Comparison of ENCODE assay signal across 25 cellular contexts in the genomic region with DNA sequence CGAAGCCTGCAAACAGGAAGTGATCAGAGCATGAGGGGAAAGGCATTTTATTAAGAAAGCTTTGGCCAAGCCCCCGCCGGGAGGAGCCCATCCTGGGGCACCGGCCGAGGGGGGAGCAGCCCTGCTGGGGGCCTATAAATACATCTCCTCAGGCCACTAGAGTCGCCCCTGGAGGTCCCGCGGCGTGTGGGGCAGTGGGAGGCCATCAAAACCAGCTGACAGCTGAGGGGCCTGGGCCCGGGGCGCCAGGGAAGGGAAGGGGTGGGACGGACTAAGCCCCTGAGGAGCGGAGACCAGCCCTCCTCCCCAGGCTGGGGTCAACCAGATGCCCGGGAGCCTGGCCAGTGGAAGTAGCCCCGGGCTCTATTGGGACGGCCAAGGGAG. TPM values are rescaled to one million over a fixed set of nuclear protein-coding genes. Genes with fewer than 3 reads are reported as not detected.
A peak's percentile ranks its signal among the peaks of the same experiment; 100 is the strongest.
DNase-seq lines count a peak whose midpoint lies in the region; ATAC-seq and TF ChIP-seq lines count a peak whose summit lies in the region.
"Had no signal": no experiment of that assay in that cellular context is flagged by ENCODE, and none has a peak within 500 bp of the region (broad histone marks: within the 10 kb centered on the region; RNA-seq: fewer than 3 reads in every experiment).

No MANE protein-coding gene starts in this region.

- intact Hi-C loops in activated T-helper 2 cell treated with anti-CD3 and anti-CD28 coated beads, Interferon-gamma antibody, Interleukin-2, Interleukin-4, amounts not matched to agents 10 μg/mL and 5 μg/mL and 100 μg/mL, durations not matched to agents 14 hours and 24 hours and 36 hours (cut with micrococcal nuclease), result loop anchor here (10.0 kb wide), 1 partner anchor 140 kb away; no protein-coding TSS in a partner anchor
- intact Hi-C loops in tibial artery (cut with DNase I; ENCODE audit: low total_unique reads), result loop anchor here (10.0 kb wide), 1 partner anchor 150 kb away; no protein-coding TSS in a partner anchor
- intact Hi-C loops in activated CD4-positive, alpha-beta memory T cell treated with anti-CD3 and anti-CD28 coated beads for 36 hours (cut with micrococcal nuclease), result no loop called here

- ATAC-seq in activated naive CD4-positive, alpha-beta T cell treated with anti-CD3 and anti-CD28 coated beads, Interleukin-2, amount 50 U/mL, for 72 hours, result no peak
- ATAC-seq in HG03039 (IDR thresholded peaks at IDR 0.05; ENCODE audit: unreplicated experiment) (no peak), HG03025 (IDR thresholded peaks at IDR 0.05; ENCODE audit: low FRiP score, unreplicated experiment) (no peak)
- ATAC-seq: activated T-cell treated with anti-CD3 and anti-CD28 coated beads, Interleukin-2, amount 50 U/mL, for 72 hours had no signal

- WGBS in mesodermal cell (ENCODE audit: insufficient coverage in 2 of 2), 2 experiments, result 90 to 93% methylated on average over 8 to 16 of the region's 16 CpGs

- no peak for DNase-seq in activated naive CD4-positive, alpha-beta T cell treated with anti-CD3 and anti-CD28 coated beads, Interleukin-2, amount 50 U/mL, for 72 hours (ENCODE audit: low spot score in 2 of 2)
- no peak for DNase-seq in activated T-helper 2 cell treated with anti-CD3 and anti-CD28 coated beads, Interferon-gamma antibody, Interleukin-2, Interleukin-4, amounts not matched to agents 10 μg/mL and 5 μg/mL and 100 μg/mL, durations not matched to agents 14 hours and 24 hours and 36 hours (ENCODE audit: low spot score)
- DNase-seq in tibial artery, result no peak
- DNase-seq in activated CD4-positive, alpha-beta memory T cell treated with anti-CD3 and anti-CD28 coated beads for 36 hours, result no peak
- DNase-seq: activated naive CD4-positive, alpha-beta T cell treated with anti-CD3 and anti-CD28 coated beads, Interleukin-2, amount 10 ng/mL, durations not matched to agents 7 days and 5 days; activated T-cell treated with anti-CD3 and anti-CD28 coated beads, Interleukin-2, amount 50 U/mL, for 72 hours; AML-193; GF-D8; HCEC 1CT; mesenchymal stem cell; NCI-H1092; NCI-H187 treated with DMSO at 0.1 percent for 48 hours; NCI-H774; small intestine; stimulated activated naive B cell treated with anti-CD40 and anti-IgM and Interleukin-4, amounts not matched to agents 10 μg/mL and 1 μg/mL and 100 μg/mL, for 72 hours had no signal

- H3K9me3 ChIP-seq in mesodermal cell (ENCODE audit: control insufficient read depth, low read length) (no peaks in the 10 kb centered on the region), tibial artery (no peaks in the 10 kb centered on the region)
- H3K9me3 ChIP-seq: ascending aorta, testis had no signal

- no peak overlapping the region for H3K27ac Mint-ChIP-seq in activated naive CD4-positive, alpha-beta T cell treated with anti-CD3 and anti-CD28 coated beads, Interleukin-2, amount 50 U/mL, for 24 hours
- no peak overlapping the region for H3K27ac Mint-ChIP-seq in activated naive CD4-positive, alpha-beta T cell treated with anti-CD3 and anti-CD28 coated beads, Interleukin-2, amount 50 U/mL, for 72 hours
- no peak overlapping the region for H3K27ac Mint-ChIP-seq in activated T-helper 2 cell treated with anti-CD3 and anti-CD28 coated beads, Interferon-gamma antibody, Interleukin-2, Interleukin-4, amounts not matched to agents 10 μg/mL and 5 μg/mL and 100 μg/mL, durations not matched to agents 14 hours and 24 hours and 36 hours
- H3K27ac Mint-ChIP-seq in activated CD4-positive, alpha-beta memory T cell treated with anti-CD3 and anti-CD28 coated beads for 36 hours, result no peak overlapping the region
- H3K27ac Mint-ChIP-seq: activated naive CD4-positive, alpha-beta T cell treated with anti-CD3 and anti-CD28 coated beads, Interleukin-2, amount 10 ng/mL, durations not matched to agents 7 days and 5 days; activated T-cell treated with anti-CD3 and anti-CD28 coated beads, Interleukin-2, amount 50 U/mL, for 72 hours; progenitor cell of endocrine pancreas; stimulated activated naive B cell treated with anti-CD40 and anti-IgM and Interleukin-4, amounts not matched to agents 10 μg/mL and 1 μg/mL and 100 μg/mL, for 72 hours had no signal

- POLR2A ChIA-PET in activated CD4-positive, alpha-beta memory T cell treated with anti-CD3 and anti-CD28 coated beads for 36 hours (lab: Charles Lee), result no interaction called here

- H3K36me3 Mint-ChIP-seq in activated naive CD4-positive, alpha-beta T cell treated with anti-CD3 and anti-CD28 coated beads, Interleukin-2, amount 50 U/mL, for 24 hours, result no peaks in the 10 kb centered on the region
- H3K36me3 Mint-ChIP-seq in activated naive CD4-positive, alpha-beta T cell treated with anti-CD3 and anti-CD28 coated beads, Interleukin-2, amount 50 U/mL, for 72 hours, result no peaks in the 10 kb centered on the region
- peaks cover 5% of the 10 kb centered on the region for H3K36me3 Mint-ChIP-seq in activated T-helper 2 cell treated with anti-CD3 and anti-CD28 coated beads, Interferon-gamma antibody, Interleukin-2, Interleukin-4, amounts not matched to agents 10 μg/mL and 5 μg/mL and 100 μg/mL, durations not matched to agents 14 hours and 24 hours and 36 hours (ENCODE audit: low read depth)
- H3K36me3 Mint-ChIP-seq in activated CD4-positive, alpha-beta memory T cell treated with anti-CD3 and anti-CD28 coated beads for 36 hours, result no peaks in the 10 kb centered on the region
- H3K36me3 Mint-ChIP-seq: stimulated activated naive B cell treated with anti-CD40 and anti-IgM and Interleukin-4, amounts not matched to agents 10 μg/mL and 1 μg/mL and 100 μg/mL, for 72 hours had no signal

- peaks cover 5% of the 10 kb centered on the region for H3K4me1 ChIP-seq in mesodermal cell (ENCODE audit: control insufficient read depth, insufficient read depth, low read length, poor library complexity, severe bottlenecking)
- H3K4me1 ChIP-seq in tibial artery, result peaks cover 0 to 40% (median 21%) of the 10 kb centered on the region in 4 donors
- H3K4me1 ChIP-seq: foreskin keratinocyte had no signal

- H3K4me3 ChIP-seq in mesodermal cell (ENCODE audit: extremely low read depth, insufficient read depth, low read length, poor library complexity, severe bottlenecking) (no peak overlapping the region), tibial artery (no peak overlapping the region)

- peaks cover 14% of the 10 kb centered on the region for H3K27me3 Mint-ChIP-seq in activated naive CD4-positive, alpha-beta T cell treated with anti-CD3 and anti-CD28 coated beads, Interleukin-2, amount 50 U/mL, for 24 hours
- H3K27me3 Mint-ChIP-seq in activated T-helper 2 cell treated with anti-CD3 and anti-CD28 coated beads, Interferon-gamma antibody, Interleukin-2, Interleukin-4, amounts not matched to agents 10 μg/mL and 5 μg/mL and 100 μg/mL, durations not matched to agents 14 hours and 24 hours and 36 hours (ENCODE audit: low read depth), result peaks cover 32% of the 10 kb centered on the region
- peaks cover 15% of the 10 kb centered on the region for H3K27me3 Mint-ChIP-seq in activated CD4-positive, alpha-beta memory T cell treated with anti-CD3 and anti-CD28 coated beads for 36 hours

- no peak for TF ChIP-seq CTCF in tibial artery (IDR thresholded peaks at IDR 0.05)

- CTCF ChIA-PET in activated CD4-positive, alpha-beta memory T cell treated with anti-CD3 and anti-CD28 coated beads for 36 hours (lab: Charles Lee), result interaction anchor here (2.7 kb wide), 1 partner anchor 30 kb away, joined by 6 read pairs; no protein-coding TSS in a partner anchor

- H3K27me3 ChIP-seq in tibial artery, result no peaks in the 10 kb centered on the region
- H3K27me3 ChIP-seq: ascending aorta, testis had no signal

- peak overlapping the region; percentile 34 for H3K4me3 Mint-ChIP-seq in activated naive CD4-positive, alpha-beta T cell treated with anti-CD3 and anti-CD28 coated beads, Interleukin-2, amount 50 U/mL, for 24 hours
- H3K4me3 Mint-ChIP-seq in activated T-helper 2 cell treated with anti-CD3 and anti-CD28 coated beads, Interferon-gamma antibody, Interleukin-2, Interleukin-4, amounts not matched to agents 10 μg/mL and 5 μg/mL and 100 μg/mL, durations not matched to agents 14 hours and 24 hours and 36 hours (ENCODE audit: low read depth), result peak overlapping the region; percentile 19
- no peak overlapping the region for H3K4me3 Mint-ChIP-seq in activated CD4-positive, alpha-beta memory T cell treated with anti-CD3 and anti-CD28 coated beads for 36 hours
- H3K4me3 Mint-ChIP-seq: central memory CD8-positive, alpha-beta T cell had no signal

- H3K9me3 Mint-ChIP-seq in activated naive CD4-positive, alpha-beta T cell treated with anti-CD3 and anti-CD28 coated beads, Interleukin-2, amount 50 U/mL, for 24 hours, result no peaks in the 10 kb centered on the region
- no peaks in the 10 kb centered on the region for H3K9me3 Mint-ChIP-seq in activated naive CD4-positive, alpha-beta T cell treated with anti-CD3 and anti-CD28 coated beads, Interleukin-2, amount 50 U/mL, for 72 hours
- no peaks in the 10 kb centered on the region for H3K9me3 Mint-ChIP-seq in activated T-helper 2 cell treated with anti-CD3 and anti-CD28 coated beads, Interferon-gamma antibody, Interleukin-2, Interleukin-4, amounts not matched to agents 10 μg/mL and 5 μg/mL and 100 μg/mL, durations not matched to agents 14 hours and 24 hours and 36 hours
- no peaks in the 10 kb centered on the region for H3K9me3 Mint-ChIP-seq in activated CD4-positive, alpha-beta memory T cell treated with anti-CD3 and anti-CD28 coated beads for 36 hours
- H3K9me3 Mint-ChIP-seq: activated naive CD4-positive, alpha-beta T cell treated with anti-CD3 and anti-CD28 coated beads, Interleukin-2, amount 10 ng/mL, durations not matched to agents 7 days and 5 days; activated T-cell treated with anti-CD3 and anti-CD28 coated beads, Interleukin-2, amount 50 U/mL, for 72 hours; central memory CD8-positive, alpha-beta T cell; neural crest cell; stimulated activated naive B cell treated with anti-CD40 and anti-IgM and Interleukin-4, amounts not matched to agents 10 μg/mL and 1 μg/mL and 100 μg/mL, for 72 hours had no signal

- H3K4me1 Mint-ChIP-seq in activated naive CD4-positive, alpha-beta T cell treated with anti-CD3 and anti-CD28 coated beads, Interleukin-2, amount 50 U/mL, for 24 hours, result peaks cover 11% of the 10 kb centered on the region
- H3K4me1 Mint-ChIP-seq in activated T-helper 2 cell treated with anti-CD3 and anti-CD28 coated beads, Interferon-gamma antibody, Interleukin-2, Interleukin-4, amounts not matched to agents 10 μg/mL and 5 μg/mL and 100 μg/mL, durations not matched to agents 14 hours and 24 hours and 36 hours (ENCODE audit: low read depth), result peaks cover 5% of the 10 kb centered on the region
- peaks cover 4% of the 10 kb centered on the region for H3K4me1 Mint-ChIP-seq in activated CD4-positive, alpha-beta memory T cell treated with anti-CD3 and anti-CD28 coated beads for 36 hours (ENCODE audit: low read depth)

- H3K36me3 ChIP-seq in mesodermal cell (ENCODE audit: control insufficient read depth, insufficient read depth, low read length) (peaks cover 34% of the 10 kb centered on the region), tibial artery (peaks cover 12 to 46% (median 41%) of the 10 kb centered on the region in 3 donors)

- H3K27ac ChIP-seq in mesodermal cell (ENCODE audit: low read depth, low read length, severe bottlenecking), result peak overlapping the region; percentile 49
- peak overlapping the region; percentile 51 to 55 for H3K27ac ChIP-seq in tibial artery
- H3K27ac ChIP-seq: foreskin keratinocyte had no signal

RNA-seq across cellular contexts. Expression of a gene that starts 13.1 kb away (rescaled TPM):
- under 1 TPM; 0.23 to 0.91 TPM for total RNA-seq in activated naive CD4-positive, alpha-beta T cell treated with anti-CD3 and anti-CD28 coated beads, Interleukin-2, amount 50 U/mL, for 72 hours
- 0.55 and 0.62 TPM in 2 replicates for total RNA-seq in activated T-helper 2 cell treated with anti-CD3 and anti-CD28 coated beads, Interferon-gamma antibody, Interleukin-2, Interleukin-4, amounts not matched to agents 10 μg/mL and 5 μg/mL and 100 μg/mL, durations not matched to agents 14 hours and 24 hours and 36 hours
- 28.7 TPM for polyA plus RNA-seq in mesodermal cell (2013, experiment 1 of 2)
- 20.2 TPM for polyA plus RNA-seq in mesodermal cell (2013, experiment 2 of 2)
- under 1 TPM; 0.43 to 0.70 TPM for total RNA-seq in activated CD4-positive, alpha-beta memory T cell treated with anti-CD3 and anti-CD28 coated beads for 36 hours

RNA-seq across cellular contexts. Expression of a gene that starts 30.6 kb away (rescaled TPM):
- 1 to 10 TPM; 6.4 to 9.2 TPM for total RNA-seq in activated naive CD4-positive, alpha-beta T cell treated with anti-CD3 and anti-CD28 coated beads, Interleukin-2, amount 50 U/mL, for 72 hours
- total RNA-seq in activated T-helper 2 cell treated with anti-CD3 and anti-CD28 coated beads, Interferon-gamma antibody, Interleukin-2, Interleukin-4, amounts not matched to agents 10 μg/mL and 5 μg/mL and 100 μg/mL, durations not matched to agents 14 hours and 24 hours and 36 hours, result 13.2 and 14.4 TPM in 2 replicates
- 23.9 TPM for polyA plus RNA-seq in mesodermal cell (2013, experiment 1 of 2)
- polyA plus RNA-seq in mesodermal cell (2013, experiment 2 of 2), result 17.5 TPM
- total RNA-seq in activated CD4-positive, alpha-beta memory T cell treated with anti-CD3 and anti-CD28 coated beads for 36 hours, result 1 to 10 TPM; 6.8 to 9.0 TPM
